ENCODE assay signal across 8 cellular contexts in the genomic region with DNA sequence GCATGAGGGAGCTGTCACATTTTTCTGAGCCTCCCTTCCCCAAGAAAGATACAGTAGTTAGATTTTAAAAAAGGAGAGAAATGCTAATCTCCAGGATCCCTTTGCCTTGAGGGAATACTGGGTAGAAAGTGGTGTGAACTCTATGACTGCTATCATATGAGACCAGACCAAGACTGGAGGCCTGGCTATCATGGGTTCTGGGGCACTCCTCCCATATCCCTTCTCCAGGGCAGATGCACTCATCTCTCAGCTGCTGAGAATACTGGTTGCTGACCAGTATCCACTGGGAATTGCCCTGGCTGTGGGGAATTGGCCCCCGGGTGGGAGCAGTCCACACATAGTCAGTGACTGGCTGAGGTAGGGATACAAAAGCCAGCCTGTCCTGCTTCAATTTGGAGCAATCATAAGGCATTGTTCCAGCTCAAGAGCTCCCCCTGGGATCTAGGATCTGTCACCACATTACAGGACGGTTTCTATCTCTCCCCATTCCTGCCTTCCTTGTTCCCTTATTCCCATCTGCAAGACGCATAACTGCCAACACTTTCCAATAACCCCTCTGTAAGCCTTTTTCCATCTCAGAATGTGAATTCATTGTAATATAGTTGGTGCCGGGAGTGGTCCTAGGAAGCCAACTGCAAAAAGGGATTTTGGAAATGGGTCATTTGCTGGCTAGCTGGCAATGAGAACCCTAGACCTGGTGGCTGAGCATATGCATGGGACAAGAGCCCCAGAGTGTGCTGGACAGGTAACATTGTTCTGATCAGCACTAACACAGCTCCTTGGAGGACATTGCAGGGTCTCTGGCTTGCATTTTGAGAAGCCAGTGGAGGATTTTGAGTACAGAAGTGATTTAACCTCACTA. TPM values are rescaled to one million over a fixed set of nuclear protein-coding genes. Genes with fewer than 3 reads are reported as not detected.
A peak's percentile ranks its signal among the peaks of the same experiment; 100 is the strongest.
DNase-seq lines count a peak whose midpoint lies in the region; ATAC-seq, FAIRE-seq and TF ChIP-seq lines count a peak whose summit lies in the region.

No MANE protein-coding gene starts in this region.

- H3K9me3 Mint-ChIP-seq in T-helper 2 cell treated with Interferon-gamma antibody and Interleukin-4, amounts not matched to agents 5 μg/mL and 100 μg/mL, for 36 hours = peaks cover 18% of the 10 kb centered on the region

- TF ChIP-seq CTCF in D721Med (IDR thresholded peaks at IDR 0.05; ENCODE audit: insufficient read depth, missing control alignments) = peak; percentile 75
- TF ChIP-seq CTCF in foreskin fibroblast (IDR thresholded peaks at IDR 0.05; ENCODE audit: low read depth, low read length) = peak; percentile 71

- DNase-seq in D721Med (ENCODE audit: insufficient read length, low spot score) = no peak
- DNase-seq in HuH-7 (ENCODE audit: low spot score) = peak; percentile 65
- peak; percentile 50 for DNase-seq in SK-N-DZ (ENCODE audit: low spot score)
- DNase-seq in foreskin fibroblast = peak; percentile 29 to 65
- peak; percentile 13 for DNase-seq in pulmonary artery endothelial cell (ENCODE audit: low read depth, low spot score)
- no peak for DNase-seq in AML-193 (lab: John Stamatoyannopoulos, UW)
- DNase-seq in T-helper 2 cell treated with Interferon-gamma antibody and Interleukin-4, amounts not matched to agents 5 μg/mL and 100 μg/mL, for 36 hours (ENCODE audit: low spot score) = no peak

- no peak overlapping the region for H3K27ac Mint-ChIP-seq in T-helper 2 cell treated with Interferon-gamma antibody and Interleukin-4, amounts not matched to agents 5 μg/mL and 100 μg/mL, for 36 hours

- H3K4me3 Mint-ChIP-seq in T-helper 2 cell treated with Interferon-gamma antibody and Interleukin-4, amounts not matched to agents 5 μg/mL and 100 μg/mL, for 36 hours = no peak overlapping the region

- FAIRE-seq in D721Med (lab: Jason Lieb, UNC) = no peak

- peaks cover 11% of the 10 kb centered on the region for H3K36me3 Mint-ChIP-seq in T-helper 2 cell treated with Interferon-gamma antibody and Interleukin-4, amounts not matched to agents 5 μg/mL and 100 μg/mL, for 36 hours (ENCODE audit: low read depth)

- H3K4me1 Mint-ChIP-seq in T-helper 2 cell treated with Interferon-gamma antibody and Interleukin-4, amounts not matched to agents 5 μg/mL and 100 μg/mL, for 36 hours (ENCODE audit: low read depth) = peaks cover 20% of the 10 kb centered on the region

- no peak for ATAC-seq in HG03045 (IDR thresholded peaks at IDR 0.05; ENCODE audit: unreplicated experiment)

- H3K4me3 ChIP-seq in foreskin fibroblast (ENCODE audit: low read depth in 1 of 2, low read length in 2 of 2) = no peak overlapping the region

- H3K27me3 Mint-ChIP-seq in T-helper 2 cell treated with Interferon-gamma antibody and Interleukin-4, amounts not matched to agents 5 μg/mL and 100 μg/mL, for 36 hours (ENCODE audit: low read depth) = peaks cover 19% of the 10 kb centered on the region

RNA-seq across cellular contexts. Expression of gene REEP1, which starts 35.4 kb away (rescaled TPM):
- 15.2 and 16.7 TPM in 2 replicates for polyA plus RNA-seq in SK-N-DZ (2014; cell fraction: cytosol; rRNA removed)
- 8.2 and 9.4 TPM in 2 replicates for polyA plus RNA-seq in SK-N-DZ (2014; cell fraction: nucleus; rRNA removed)
- total RNA-seq in pulmonary artery endothelial cell = 0.25 and 0.26 TPM in 2 replicates

Comparison
In these comparisons a context has a peak if more than half of its experiments do, and no peak if none do; other contexts are left out.
1. DNase-seq: peak in HuH-7 (single experiment), SK-N-DZ (single experiment), foreskin fibroblast (2 of 2) and pulmonary artery endothelial cell (single experiment); none in D721Med (single experiment), AML-193 (0 of 2) and T-helper 2 cell treated with Interferon-gamma antibody and Interleukin-4, amounts not matched to agents 5 μg/mL and 100 μg/mL, for 36 hours (single experiment).